8 cellular contexts compared by ENCODE assay signal in the genomic region with DNA sequence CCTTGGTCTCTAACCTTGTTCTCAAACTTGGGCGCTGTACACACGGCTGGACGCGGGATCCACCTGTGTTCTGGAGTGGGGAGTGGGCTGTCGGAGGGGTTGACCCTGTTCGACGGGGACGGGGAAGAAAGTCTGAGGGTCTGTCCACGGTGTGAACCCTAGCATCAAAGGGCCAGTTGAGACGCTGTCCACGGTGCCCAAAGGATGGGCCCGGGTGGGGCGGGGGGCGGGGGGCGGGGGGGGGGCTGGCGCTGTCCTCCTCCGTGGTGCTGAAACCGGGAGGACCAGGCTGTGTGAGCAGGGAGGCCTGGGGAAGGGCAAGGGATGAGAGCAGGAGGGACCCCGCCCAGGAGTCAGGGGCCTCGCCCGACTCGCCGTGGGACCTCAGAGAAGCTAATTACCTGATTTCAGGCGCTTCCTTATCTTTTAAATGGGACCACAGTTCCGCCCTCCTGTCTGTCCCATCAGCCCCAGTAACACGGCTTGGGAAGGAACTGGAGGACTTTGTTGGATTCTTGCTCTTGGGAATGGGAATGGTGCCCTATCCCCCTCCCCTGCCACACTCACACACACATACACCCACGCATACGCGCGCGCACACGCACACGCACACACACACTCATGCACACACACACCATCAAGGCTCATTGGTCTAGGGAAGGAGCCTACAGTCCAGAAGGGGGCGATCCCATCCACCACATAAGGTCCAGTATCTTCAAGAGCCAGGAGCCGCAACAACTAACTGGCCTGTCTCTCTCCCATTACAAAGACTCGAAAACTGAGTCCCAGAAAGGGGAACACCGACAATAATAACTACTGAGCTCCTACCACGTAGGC. TPM values are rescaled to one million over a fixed set of nuclear protein-coding genes. Genes with fewer than 3 reads are reported as not detected.
DNase-seq lines count a peak whose midpoint lies in the region; ATAC-seq and TF ChIP-seq lines count a peak whose summit lies in the region.

No MANE protein-coding gene starts in this region.

- BruUV-seq in Calu3 (replicated peaks; lab: Mats Ljungman, UMichigan), result no TSS peak
- no TSS peak for BruUV-seq in HCT116 (replicated peaks; lab: Mats Ljungman, UMichigan)

- DNase-seq in Calu3, result peak; percentile 62
- peak; percentile 4 for DNase-seq in HCT116 (ENCODE audit: low read depth, low spot score)
- DNase-seq in NCI-H82 treated with DMSO at 0.1 percent for 48 hours (lab: John Stamatoyannopoulos, UW; ENCODE audit: unreplicated experiment), result peak; percentile 31
- peak in 2 of 3 donors; percentile 47 to 68 for DNase-seq in right lobe of liver
- DNase-seq in aorta, result no peak
- DNase-seq in mesenteric fat pad (ENCODE audit: low spot score), result no peak
- DNase-seq in effector CD4-positive, alpha-beta T cell, result no peak

- TF ChIP-seq CTCF in Calu3 (IDR thresholded peaks at IDR 0.05; ENCODE audit: unreplicated experiment) (peak; percentile 46), HCT116 (IDR thresholded peaks at IDR 0.05 in 2 of 3, conservative IDR thresholded peaks at IDR 0.05 in 1 of 3; ENCODE audit: borderline replicate concordance in 1 of 3, insufficient read depth in 1 of 3, low read depth in 2 of 3, low read length in 2 of 3) (peak; percentile 5 to 43 (median 37); a peak in 3 of 6 replicates), right lobe of liver (IDR thresholded peaks at IDR 0.05) (peak; percentile 38 to 56 (median 54))

- H3K4me1 Mint-ChIP-seq in Calu3 (ENCODE audit: low read depth, unreplicated experiment), result peaks cover 7% of the 10 kb centered on the region
- H3K4me1 Mint-ChIP-seq in dendritic cell treated with granulocyte-macrophage colony-stimulating factor and Interleukin-4, amounts not matched to agents 40 ng/mL and 50 ng/mL, for 4 days (ENCODE audit: low read depth), result peaks cover 5% of the 10 kb centered on the region

- no peaks in the 10 kb centered on the region for H4K20me1 ChIP-seq in HCT116 (ENCODE audit: insufficient read depth)

- POLR2A ChIA-PET in HCT116 (lab: Charles Lee), result no interaction called here

- peak; percentile 62 for ATAC-seq in HCT116
- peak; percentile 85 to 91 (median 88) for ATAC-seq in right lobe of liver
- peak; percentile 62 for ATAC-seq in aorta (ENCODE audit: low FRiP score)

- TF ChIP-seq RAD21 in HCT116 (IDR thresholded peaks at IDR 0.05; ENCODE audit: low read depth), result peak; percentile 32; the same call in 1 of the 2 replicates

- H3K4me1 ChIP-seq in HCT116 (ENCODE audit: control insufficient read depth in 1 of 2, insufficient read depth in 2 of 2, low read length in 2 of 2) (no peaks in the 10 kb centered on the region), right lobe of liver (peaks cover 0 to 10% (median 0%) of the 10 kb centered on the region in 4 donors), aorta (ENCODE audit: control insufficient read depth in 1 of 2, insufficient read depth in 2 of 2, low read length in 2 of 2) (no peaks in the 10 kb centered on the region)

- peaks cover 5% of the 10 kb centered on the region for H3K36me3 Mint-ChIP-seq in Calu3 (ENCODE audit: insufficient read depth, unreplicated experiment)
- no peaks in the 10 kb centered on the region for H3K36me3 Mint-ChIP-seq in dendritic cell treated with granulocyte-macrophage colony-stimulating factor and Interleukin-4, amounts not matched to agents 40 ng/mL and 50 ng/mL, for 4 days (ENCODE audit: low read depth)

- H3K27me3 ChIP-seq in HCT116 (ENCODE audit: insufficient read depth, low read length) (peaks cover 14% of the 10 kb centered on the region), right lobe of liver (no peaks in the 10 kb centered on the region), aorta (ENCODE audit: control insufficient read depth in 1 of 2, insufficient read depth in 2 of 2, low read length in 1 of 2) (no peaks in the 10 kb centered on the region)

- no peak overlapping the region for H3K9ac ChIP-seq in HCT116 (ENCODE audit: low read length)

- no peak overlapping the region for H2AFZ ChIP-seq in HCT116 (ENCODE audit: low read depth, low read length, poor library complexity, severe bottlenecking)

- H3K36me3 ChIP-seq in HCT116 (ENCODE audit: control insufficient read depth in 1 of 2, insufficient read depth in 2 of 2, low read length in 2 of 2) (no peaks in the 10 kb centered on the region), right lobe of liver (no peaks in the 10 kb centered on the region), aorta (ENCODE audit: control insufficient read depth in 1 of 2, insufficient read depth in 2 of 2, low read length in 1 of 2) (no peaks in the 10 kb centered on the region)

- H3K27me3 Mint-ChIP-seq in Calu3 (ENCODE audit: unreplicated experiment), result peaks cover 93% of the 10 kb centered on the region
- peaks cover 74% of the 10 kb centered on the region for H3K27me3 Mint-ChIP-seq in dendritic cell treated with granulocyte-macrophage colony-stimulating factor and Interleukin-4, amounts not matched to agents 40 ng/mL and 50 ng/mL, for 4 days

- no peak overlapping the region for H3K4me2 ChIP-seq in HCT116 (ENCODE audit: low read length)

- H3K9me3 Mint-ChIP-seq in Calu3 (ENCODE audit: low read depth, unreplicated experiment), result no peaks in the 10 kb centered on the region
- no peaks in the 10 kb centered on the region for H3K9me3 Mint-ChIP-seq in dendritic cell treated with granulocyte-macrophage colony-stimulating factor and Interleukin-4, amounts not matched to agents 40 ng/mL and 50 ng/mL, for 4 days

- H3K27ac ChIP-seq in HCT116 (ENCODE audit: low read depth, low read length) (no peak overlapping the region), right lobe of liver (no peak overlapping the region), aorta (ENCODE audit: low read depth in 1 of 2, low read length in 2 of 2) (no peak overlapping the region)

- no peaks in the 10 kb centered on the region for H3K9me2 ChIP-seq in HCT116 (ENCODE audit: insufficient read depth)

- WGBS in right lobe of liver (ENCODE audit: insufficient coverage, low coverage, low lambda C conversion rate, missing lambda C conversion rate), result 13% methylated on average over 23 of the region's 38 CpGs
- 11 to 12% methylated on average over 32 to 38 of the region's 38 CpGs for WGBS in aorta, 2 donors

- no peak overlapping the region for H3K4me3 ChIP-seq in HCT116 (replicated peaks in 1 of 2; ENCODE audit: low read depth in 1 of 2, low read length in 2 of 2)
- peak overlapping the region; percentile 33 to 54 (median 42) for H3K4me3 ChIP-seq in right lobe of liver
- H3K4me3 ChIP-seq in aorta (ENCODE audit: low read length in 2 of 2), result no peak overlapping the region

- TF ChIP-seq POLR2A in HCT116 (IDR thresholded peaks at IDR 0.05; ENCODE audit: borderline replicate concordance, extremely low read depth, insufficient read depth, insufficient read length) (no peak), right lobe of liver (IDR thresholded peaks at IDR 0.05) (no peak)

- CTCF ChIA-PET in Calu3 (lab: Charles Lee) (no interaction called here), HCT116 (lab: Charles Lee) (no interaction called here)

- RAD21 ChIA-PET in HCT116 (lab: Charles Lee; ENCODE audit: low non-redundant PET in 1 of 2, low total read pairs in 2 of 2, uncharacterized antibody in 2 of 2, unreplicated experiment in 2 of 2), result no interaction called here

- no peaks in the 10 kb centered on the region for H3K79me2 ChIP-seq in HCT116 (ENCODE audit: insufficient read depth, low read length)

- intact Hi-C loops in Calu3 (cut with micrococcal nuclease; ENCODE audit: unreplicated experiment), result loop anchor here (1.0 to 2.0 kb wide), 3 partner anchors 87 to 317 kb away; no protein-coding TSS in a partner anchor
- intact Hi-C loops in HCT116 (cut with micrococcal nuclease), result no loop called here
- intact Hi-C loops in dendritic cell treated with granulocyte-macrophage colony-stimulating factor and Interleukin-4, amounts not matched to agents 40 ng/mL and 50 ng/mL, for 4 days (cut with micrococcal nuclease), result loop anchor here (2.0 kb wide), 1 partner anchor 91 kb away; no protein-coding TSS in a partner anchor
- intact Hi-C loops in right lobe of liver (cut with DNase I), result loop anchor here in 1 of 2 donors (10.0 kb wide), 1 partner anchor 93 kb away; no protein-coding TSS in a partner anchor
- intact Hi-C loops in aorta (cut with DNase I), result loop anchor here in 1 of 2 donors (2.0 to 10.0 kb wide), 2 partner anchors 91 to 313 kb away; no protein-coding TSS in a partner anchor

- H3K9me3 ChIP-seq in HCT116 (ENCODE audit: control insufficient read depth in 1 of 2, insufficient read depth in 1 of 2, low read depth in 1 of 2, low read length in 2 of 2) (no peaks in the 10 kb centered on the region), right lobe of liver (no peaks in the 10 kb centered on the region), aorta (ENCODE audit: control insufficient read depth, low read length) (no peaks in the 10 kb centered on the region)

- H3K27ac Mint-ChIP-seq in Calu3 (ENCODE audit: unreplicated experiment), result no peak overlapping the region
- H3K27ac Mint-ChIP-seq in dendritic cell treated with granulocyte-macrophage colony-stimulating factor and Interleukin-4, amounts not matched to agents 40 ng/mL and 50 ng/mL, for 4 days, result no peak overlapping the region

- H3K4me3 Mint-ChIP-seq in Calu3 (ENCODE audit: low read depth, unreplicated experiment), result peak overlapping the region; percentile 52
- peak overlapping the region; percentile 32 for H3K4me3 Mint-ChIP-seq in dendritic cell treated with granulocyte-macrophage colony-stimulating factor and Interleukin-4, amounts not matched to agents 40 ng/mL and 50 ng/mL, for 4 days

RNA-seq across cellular contexts. Expression of a gene that starts 1.0 kb away (rescaled TPM):
- total RNA-seq in Calu3 (2022) (0.71 and 2.8 TPM in 2 replicates), HCT116 (2021; ENCODE audit: unreplicated experiment) (0.69 TPM), right lobe of liver (10 to 100 TPM in 1 of 6 experiments, 1 to 10 TPM in 3, under 1 TPM in 2; 0.56 to 10.7 (median 1.8) TPM), aorta (1 to 10 TPM in 1 of 2 donors, under 1 TPM in 1; 0.78 to 3.1 TPM), mesenteric fat pad (0.93 TPM)
- polyA plus RNA-seq in HCT116 (2012), result 0.02 and 0.09 TPM in 2 replicates
- polyA plus RNA-seq in aorta, result not detected

Comparison
In these comparisons a context has a peak if more than half of its experiments do, and no peak if none do; other contexts are left out.
1. DNase-seq: peak in Calu3 (single experiment), HCT116 (single experiment), NCI-H82 treated with DMSO at 0.1 percent for 48 hours (single experiment) and right lobe of liver (2 of 3); none in aorta (0 of 2), mesenteric fat pad (single experiment) and effector CD4-positive, alpha-beta T cell (single experiment).
2. H3K4me3 ChIP-seq: peak in right lobe of liver (3 of 3); none in HCT116 (0 of 2) and aorta (0 of 2).
3. Peak in every context shown above with its lines, with median percentiles within 50 percentile points of each other: CTCF ChIP-seq and ATAC-seq.